In the genomic region with DNA sequence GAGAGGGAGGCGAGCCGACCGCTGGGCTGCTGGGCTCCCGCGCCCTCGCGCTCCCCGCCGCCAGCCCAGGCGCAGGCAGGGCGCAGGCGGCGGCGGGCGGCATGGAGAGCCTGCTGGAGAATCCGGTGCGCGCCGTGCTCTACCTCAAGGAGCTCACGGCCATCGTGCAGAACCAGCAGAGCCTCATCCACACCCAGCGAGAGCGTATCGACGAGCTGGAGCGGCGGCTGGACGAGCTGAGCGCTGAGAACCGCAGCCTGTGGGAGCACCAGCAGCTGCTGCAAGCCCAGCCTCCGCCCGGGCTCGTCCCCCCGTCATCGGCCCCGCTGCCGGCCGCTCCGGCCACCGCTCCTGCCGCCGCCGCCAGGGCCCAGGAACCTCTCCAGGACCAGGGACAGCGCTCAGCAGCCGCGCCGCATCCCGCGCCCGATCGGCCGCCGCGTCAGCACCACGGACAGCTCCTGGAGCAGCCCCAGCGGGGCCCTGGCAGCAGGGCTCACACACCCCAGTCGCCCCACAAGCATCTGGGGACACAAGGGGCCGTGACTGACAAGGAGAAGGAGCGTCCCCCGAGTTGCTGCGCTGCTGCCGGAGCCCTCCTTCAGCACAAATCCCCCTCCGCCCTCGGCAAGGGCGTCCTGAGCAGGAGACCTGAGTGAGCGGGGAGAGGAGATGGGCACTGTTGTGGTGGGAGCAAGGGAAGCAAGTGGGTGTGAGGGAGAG, we compare ENCODE assay signal across 10 cellular contexts. TPM values are rescaled to one million over a fixed set of nuclear protein-coding genes. Genes with fewer than 3 reads are reported as not detected.
DNase-seq lines count a peak whose midpoint lies in the region; ATAC-seq, FAIRE-seq and TF ChIP-seq lines count a peak whose summit lies in the region.
"Not testable (repeated sequence)": the region's sequence is repeated elsewhere in the genome, so short reads cannot be mapped to it uniquely, and the experiment has no call there.
"Had no signal": no experiment of that assay in that cellular context is flagged by ENCODE, and none has a peak within 500 bp of the region (broad histone marks: within the 10 kb centered on the region; RNA-seq: fewer than 3 reads in every experiment).

No MANE protein-coding gene starts in this region.

- peaks cover 53% of the 10 kb centered on the region for H3K27me3 Mint-ChIP-seq in WTC11 (ENCODE audit: low read depth)

- not testable (repeated sequence) for DNase-seq in A549 (ENCODE audit: low read depth in 1 of 2, low spot score in 1 of 2); left lobe of liver (ENCODE audit: low spot score)
- peak; percentile 68 for DNase-seq in WTC11 (ENCODE audit: low spot score)
- peak; percentile 33 for DNase-seq in astrocyte of the spinal cord (ENCODE audit: low read depth, low spot score)
- peak; percentile 11 for DNase-seq in fibroblast of the aortic adventitia (ENCODE audit: low read depth)
- peak in 6 of 10 donors; percentile 40 to 94 (median 66) for DNase-seq in posterior cingulate gyrus

- 54% methylated on average over 9 of the region's 66 CpGs for WGBS in A549 (ENCODE audit: missing lambda C conversion rate)

- not testable (repeated sequence) for TF ChIP-seq CTCF in A549 (IDR thresholded peaks at IDR 0.05); WTC11 (IDR thresholded peaks at IDR 0.05); astrocyte of the spinal cord (IDR thresholded peaks at IDR 0.05; ENCODE audit: low read depth, low read length); fibroblast of the aortic adventitia (IDR thresholded peaks at IDR 0.05; ENCODE audit: insufficient read depth, low read length)

- not testable (repeated sequence) for H3K27ac ChIP-seq in A549

- H3K36me3 Mint-ChIP-seq in WTC11 = not testable (repeated sequence)

- not testable (repeated sequence) for TF ChIP-seq POLR2A in A549 (IDR thresholded peaks at IDR 0.05; ENCODE audit: low read length)

- not testable (repeated sequence) for H3K9me3 ChIP-seq in A549

- intact Hi-C loops in posterior cingulate gyrus (cut with DNase I) = not testable (repeated sequence)

- not testable (repeated sequence) for H3K4me2 ChIP-seq in A549

- TF ChIP-seq EP300 in A549 (IDR thresholded peaks at IDR 0.05) = not testable (repeated sequence)

- peaks cover 11% of the 10 kb centered on the region for H3K4me1 Mint-ChIP-seq in WTC11

- not testable (repeated sequence) for H3K4me1 ChIP-seq in A549

- H3K4me3 Mint-ChIP-seq in WTC11 = not testable (repeated sequence)

- POLR2A ChIA-PET in A549 (lab: Yijun Ruan, JAX); WTC11 (lab: Charles Lee): not testable (repeated sequence)

- in situ Hi-C loops in astrocyte of the spinal cord (cut with HindIII; ENCODE audit: low sequenced_read_pairs) = not testable (repeated sequence)

- not testable (repeated sequence) for H3K27ac Mint-ChIP-seq in WTC11

- not testable (repeated sequence) for TF ChIP-seq RAD21 in A549 (conservative IDR thresholded peaks at IDR 0.05 in 1 of 2, IDR thresholded peaks at IDR 0.05 in 1 of 2)

- FAIRE-seq in A549 (lab: Jason Lieb, UNC) = not testable (repeated sequence)

- peak; percentile 94 to 96 for ATAC-seq in A549
- ATAC-seq in GM19043 (IDR thresholded peaks at IDR 0.05; ENCODE audit: low read depth, unreplicated experiment) = peak; percentile 41
- peak; percentile 62 for ATAC-seq in HG03342 (IDR thresholded peaks at IDR 0.05; ENCODE audit: unreplicated experiment)
- ATAC-seq in WTC11 = peak; percentile 92
- ATAC-seq in left lobe of liver = peak; percentile 99

- not testable (repeated sequence) for H3K9me3 Mint-ChIP-seq in WTC11

- not testable (repeated sequence) for H3K4me3 ChIP-seq in A549; astrocyte of the spinal cord (ENCODE audit: low read depth, low read length); fibroblast of the aortic adventitia (ENCODE audit: low read depth, low read length)

- CTCF ChIA-PET in A549 (lab: Yijun Ruan, JAX); WTC11 (lab: Charles Lee): not testable (repeated sequence)

TF ChIP-seq in A549, 52 proteins besides CTCF, POLR2A, EP300 and RAD21:
- peak; percentile 80; the same call in 1 of the 2 replicates for TF ChIP-seq EHMT2 (IDR thresholded peaks at IDR 0.05; ENCODE audit: low read depth)
- TF ChIP-seq, protein P1, sequence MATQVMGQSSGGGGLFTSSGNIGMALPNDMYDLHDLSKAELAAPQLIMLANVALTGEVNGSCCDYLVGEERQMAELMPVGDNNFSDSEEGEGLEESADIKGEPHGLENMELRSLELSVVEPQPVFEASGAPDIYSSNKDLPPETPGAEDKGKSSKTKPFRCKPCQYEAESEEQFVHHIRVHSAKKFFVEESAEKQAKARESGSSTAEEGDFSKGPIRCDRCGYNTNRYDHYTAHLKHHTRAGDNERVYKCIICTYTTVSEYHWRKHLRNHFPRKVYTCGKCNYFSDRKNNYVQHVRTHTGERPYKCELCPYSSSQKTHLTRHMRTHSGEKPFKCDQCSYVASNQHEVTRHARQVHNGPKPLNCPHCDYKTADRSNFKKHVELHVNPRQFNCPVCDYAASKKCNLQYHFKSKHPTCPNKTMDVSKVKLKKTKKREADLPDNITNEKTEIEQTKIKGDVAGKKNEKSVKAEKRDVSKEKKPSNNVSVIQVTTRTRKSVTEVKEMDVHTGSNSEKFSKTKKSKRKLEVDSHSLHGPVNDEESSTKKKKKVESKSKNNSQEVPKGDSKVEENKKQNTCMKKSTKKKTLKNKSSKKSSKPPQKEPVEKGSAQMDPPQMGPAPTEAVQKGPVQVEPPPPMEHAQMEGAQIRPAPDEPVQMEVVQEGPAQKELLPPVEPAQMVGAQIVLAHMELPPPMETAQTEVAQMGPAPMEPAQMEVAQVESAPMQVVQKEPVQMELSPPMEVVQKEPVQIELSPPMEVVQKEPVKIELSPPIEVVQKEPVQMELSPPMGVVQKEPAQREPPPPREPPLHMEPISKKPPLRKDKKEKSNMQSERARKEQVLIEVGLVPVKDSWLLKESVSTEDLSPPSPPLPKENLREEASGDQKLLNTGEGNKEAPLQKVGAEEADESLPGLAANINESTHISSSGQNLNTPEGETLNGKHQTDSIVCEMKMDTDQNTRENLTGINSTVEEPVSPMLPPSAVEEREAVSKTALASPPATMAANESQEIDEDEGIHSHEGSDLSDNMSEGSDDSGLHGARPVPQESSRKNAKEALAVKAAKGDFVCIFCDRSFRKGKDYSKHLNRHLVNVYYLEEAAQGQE (IDR thresholded peaks at IDR 0.05) = peak; percentile 93

RNA-seq across cellular contexts. Expression of a gene that starts 0.4 kb away (rescaled TPM):
- polyA plus RNA-seq in A549 (2011; rRNA removed) = not detected in 2 replicates
- not detected in 2 replicates for polyA plus RNA-seq in A549 (2012; cell fraction: cytosol; rRNA removed)
- 0.01 TPM in 1 of 2 replicates, not detected in the other for polyA plus RNA-seq in A549 (2012; cell fraction: nucleus; rRNA removed)
- polyA plus RNA-seq in A549 (2017; fragmentation: RNase III; extraction: RNeasy Plus Mini Kit Qiagen cat#74134 plus additional on column Dnase treatment) = not detected in 3 replicates
- polyA minus RNA-seq in A549 (2011; rRNA and poly(A)+ RNA removed) = 0.05 TPM in 1 of 2 replicates, not detected in the other
- total RNA-seq in WTC11 (2021) = 1.7 to 2.6 TPM (median 2.2 TPM) in 3 replicates
- 0.41 TPM in 1 of 2 replicates, not detected in the other for total RNA-seq in fibroblast of the aortic adventitia (ENCODE audit: low replicate concordance)
- 0.70 TPM for total RNA-seq in left lobe of liver
- total RNA-seq: HT-29, NCI-H460 had no signal

Comparison
In these comparisons a context has a peak if more than half of its experiments do, and no peak if none do; other contexts are left out.
1. ATAC-seq: peak in every context shown above with its lines; median percentile 99 in left lobe of liver; 95 in A549; 92 in WTC11; 62 in HG03342; 41 in GM19043.